ENCODE assay signal across 24 cellular contexts in genomic region chr5:145787507-145787906, GRCh38. TPM values are rescaled to one million over a fixed set of nuclear protein-coding genes. Genes with fewer than 3 reads are reported as not detected.
DNase-seq lines count a peak whose midpoint lies in the region; ATAC-seq, FAIRE-seq and TF ChIP-seq lines count a peak whose summit lies in the region.
"Had no signal": no experiment of that assay in that cellular context is flagged by ENCODE, and none has a peak within 500 bp of the region (broad histone marks: within the 10 kb centered on the region; RNA-seq: fewer than 3 reads in every experiment).

No MANE protein-coding gene starts in this region.

- DNase-seq in NCI-H1105 treated with DMSO at 0.1 percent for 48 hours (lab: John Stamatoyannopoulos, UW) = peak; percentile 27
- no peak for DNase-seq in NCI-H1105 (lab: John Stamatoyannopoulos, UW)
- no peak for DNase-seq in left ventricle myocardium superior
- DNase-seq in right atrium auricular region (ENCODE audit: low spot score) = no peak
- no peak for DNase-seq in bronchial epithelial cell (ENCODE audit: low read depth)
- DNase-seq in GM10266 (ENCODE audit: extremely low spot score) = no peak
- DNase-seq: 8988T; AML-193; C1 segment of cervical spinal cord; CD8-positive, alpha-beta T cell; HFFc6; MM.1S; NCI-H1048; NCI-H1436 treated with DMSO at 0.1 percent for 48 hours; NCI-H2029 treated with DMSO at 0.1 percent for 48 hours; NCI-H446 treated with DMSO at 0.1 percent for 48 hours; NCI-H526 treated with DMSO at 0.1 percent for 48 hours; PC-9; RPMI8226; SK-N-SH had no signal

- FAIRE-seq in bronchial epithelial cell (lab: Jason Lieb, UNC) = peak; percentile 40
- FAIRE-seq: G401.6, GM18507, H54 had no signal

- peaks cover 0 to 6% of the 10 kb centered on the region in 2 donors for H3K4me1 ChIP-seq in right atrium auricular region

- H3K4me3 ChIP-seq in right atrium auricular region = no peak overlapping the region
- H3K4me3 ChIP-seq in bronchial epithelial cell (ENCODE audit: low read depth, low read length) = no peak overlapping the region
- H3K4me3 ChIP-seq: PC-9 had no signal

- ATAC-seq in left ventricle myocardium superior = peak; percentile 23
- no peak for ATAC-seq in HG03354 (IDR thresholded peaks at IDR 0.05; ENCODE audit: poor library complexity, severe bottlenecking, unreplicated experiment)
- ATAC-seq: CD8-positive, alpha-beta T cell had no signal

- no peaks in the 10 kb centered on the region for H3K9me3 ChIP-seq in right atrium auricular region
- H3K9me3 ChIP-seq: SK-N-SH had no signal

- H3K36me3 ChIP-seq in right atrium auricular region (no peaks in the 10 kb centered on the region), bronchial epithelial cell (ENCODE audit: control insufficient read depth, insufficient read depth, low read length) (no peaks in the 10 kb centered on the region)

- H3K27ac ChIP-seq in right atrium auricular region = no peak overlapping the region
- H3K27ac ChIP-seq: PC-9 had no signal

- intact Hi-C loops in left ventricle myocardium superior (cut with micrococcal nuclease) = no loop called here

- H3K27me3 ChIP-seq in right atrium auricular region (no peaks in the 10 kb centered on the region), bronchial epithelial cell (ENCODE audit: control insufficient read depth, insufficient read depth, low read length) (no peaks in the 10 kb centered on the region)

- TF ChIP-seq CTCF in right atrium auricular region (IDR thresholded peaks at IDR 0.05) (no peak), bronchial epithelial cell (IDR thresholded peaks at IDR 0.05; ENCODE audit: insufficient read depth, low read length, severe bottlenecking) (no peak), GM10266 (IDR thresholded peaks at IDR 0.05; ENCODE audit: control insufficient read depth, insufficient read depth, low read depth, missing control alignments) (no peak)

RNA-seq across cellular contexts. Expression of gene PRELID2, which starts 47.6 kb away (rescaled TPM):
- total RNA-seq in left ventricle myocardium superior = 18.9 TPM
- 10 to 100 TPM; 13.9 to 37.6 TPM for total RNA-seq in right atrium auricular region
- total RNA-seq in bronchial epithelial cell = 12.4 and 14.8 TPM in 2 replicates
